In genomic region chr10:86257683-86258082, GRCh38 we compare ENCODE assay signal across 1 cellular context.
TF ChIP-seq lines count a peak whose summit lies in the region.

No MANE protein-coding gene starts in this region.

TF ChIP-seq in SK-N-SH treated with all-trans-retinoic acid at 6 μM for 48 hours, 23 proteins besides CTCF, POLR2A, EP300 and RAD21 (continued from another document):
- TF ChIP-seq, protein P1, sequence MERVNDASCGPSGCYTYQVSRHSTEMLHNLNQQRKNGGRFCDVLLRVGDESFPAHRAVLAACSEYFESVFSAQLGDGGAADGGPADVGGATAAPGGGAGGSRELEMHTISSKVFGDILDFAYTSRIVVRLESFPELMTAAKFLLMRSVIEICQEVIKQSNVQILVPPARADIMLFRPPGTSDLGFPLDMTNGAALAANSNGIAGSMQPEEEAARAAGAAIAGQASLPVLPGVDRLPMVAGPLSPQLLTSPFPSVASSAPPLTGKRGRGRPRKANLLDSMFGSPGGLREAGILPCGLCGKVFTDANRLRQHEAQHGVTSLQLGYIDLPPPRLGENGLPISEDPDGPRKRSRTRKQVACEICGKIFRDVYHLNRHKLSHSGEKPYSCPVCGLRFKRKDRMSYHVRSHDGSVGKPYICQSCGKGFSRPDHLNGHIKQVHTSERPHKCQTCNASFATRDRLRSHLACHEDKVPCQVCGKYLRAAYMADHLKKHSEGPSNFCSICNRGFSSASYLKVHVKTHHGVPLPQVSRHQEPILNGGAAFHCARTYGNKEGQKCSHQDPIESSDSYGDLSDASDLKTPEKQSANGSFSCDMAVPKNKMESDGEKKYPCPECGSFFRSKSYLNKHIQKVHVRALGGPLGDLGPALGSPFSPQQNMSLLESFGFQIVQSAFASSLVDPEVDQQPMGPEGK (CRISPR knock-in tag; IDR thresholded peaks at IDR 0.05; ENCODE audit: borderline replicate concordance), result no peak
- TF ChIP-seq GLIS3 (CRISPR knock-in tag; IDR thresholded peaks at IDR 0.05), result no peak
